In the genomic region with DNA sequence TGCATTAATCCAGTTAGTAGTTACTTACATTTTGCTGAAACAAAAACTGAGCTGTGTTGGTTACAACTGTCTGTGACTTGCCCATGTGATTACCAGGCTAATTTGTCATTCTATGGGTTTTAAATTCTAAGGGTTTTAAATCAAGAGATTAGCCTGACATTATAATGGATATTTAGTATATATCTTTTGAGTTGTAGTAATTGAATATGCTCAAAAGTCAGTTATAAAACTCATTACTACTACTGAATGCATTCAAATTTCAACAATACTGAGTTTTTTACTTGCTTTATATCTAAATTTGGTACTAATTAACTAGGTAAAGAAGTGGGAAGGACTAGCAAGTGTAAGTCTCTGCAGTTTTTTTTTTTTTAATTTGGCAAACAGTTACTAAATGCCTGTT, we compare ENCODE assay signal across 1 cellular context.
TF ChIP-seq lines count a peak whose summit lies in the region.

No MANE protein-coding gene starts in this region.

TF ChIP-seq in WTC11, 78 proteins besides CTCF, POLR2A, EP300 and RAD21 (continued from another document):
- TF ChIP-seq ZBTB43 (CRISPR knock-in tag; IDR thresholded peaks at IDR 0.05) = no peak
- TF ChIP-seq NFE2L1 (CRISPR knock-in tag; IDR thresholded peaks at IDR 0.05) = no peak
- TF ChIP-seq ZNF219 (CRISPR knock-in tag; IDR thresholded peaks at IDR 0.05; ENCODE audit: borderline replicate concordance) = no peak
- TF ChIP-seq JUN (CRISPR knock-in tag; IDR thresholded peaks at IDR 0.05) = no peak
- TF ChIP-seq TEAD4 (CRISPR knock-in tag; IDR thresholded peaks at IDR 0.05) = no peak
- no peak for TF ChIP-seq GRHL2 (CRISPR knock-in tag; IDR thresholded peaks at IDR 0.05; ENCODE audit: insufficient replicate concordance, severe bottlenecking)
- TF ChIP-seq, protein P1, sequence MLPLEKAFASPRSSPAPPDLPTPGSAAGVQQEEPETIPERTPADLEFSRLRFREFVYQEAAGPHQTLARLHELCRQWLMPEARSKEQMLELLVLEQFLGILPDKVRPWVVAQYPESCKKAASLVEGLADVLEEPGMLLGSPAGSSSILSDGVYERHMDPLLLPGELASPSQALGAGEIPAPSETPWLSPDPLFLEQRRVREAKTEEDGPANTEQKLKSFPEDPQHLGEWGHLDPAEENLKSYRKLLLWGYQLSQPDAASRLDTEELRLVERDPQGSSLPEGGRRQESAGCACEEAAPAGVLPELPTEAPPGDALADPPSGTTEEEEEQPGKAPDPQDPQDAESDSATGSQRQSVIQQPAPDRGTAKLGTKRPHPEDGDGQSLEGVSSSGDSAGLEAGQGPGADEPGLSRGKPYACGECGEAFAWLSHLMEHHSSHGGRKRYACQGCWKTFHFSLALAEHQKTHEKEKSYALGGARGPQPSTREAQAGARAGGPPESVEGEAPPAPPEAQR (CRISPR knock-in tag; IDR thresholded peaks at IDR 0.05) = no peak
- no peak for TF ChIP-seq KAT7 (CRISPR knock-in tag; IDR thresholded peaks at IDR 0.05; ENCODE audit: borderline replicate concordance)
- TF ChIP-seq FOXK1 (CRISPR knock-in tag; IDR thresholded peaks at IDR 0.05) = no peak
